Comparison of ENCODE assay signal across 17 cellular contexts in the genomic region with DNA sequence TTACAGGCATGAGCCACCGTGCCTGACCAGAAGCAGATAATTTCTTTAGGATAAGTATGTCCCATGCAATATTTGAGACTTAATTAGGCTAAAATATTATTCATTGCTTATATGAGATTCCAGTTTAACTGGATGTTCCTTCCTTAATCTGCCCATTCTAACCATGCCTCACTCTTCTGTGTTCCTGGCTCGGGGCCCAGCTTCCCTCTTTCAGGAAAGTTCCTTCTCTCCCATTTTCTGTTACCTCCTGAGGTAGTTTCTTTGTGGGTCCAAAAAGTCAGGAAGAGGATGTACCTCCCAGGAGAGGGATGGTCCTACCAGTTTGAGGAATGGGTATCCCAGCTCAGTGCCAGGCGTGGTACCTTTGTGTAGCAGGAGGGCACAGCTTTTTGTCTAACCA. TPM values are rescaled to one million over a fixed set of nuclear protein-coding genes. Genes with fewer than 3 reads are reported as not detected.
DNase-seq lines count a peak whose midpoint lies in the region; ATAC-seq and TF ChIP-seq lines count a peak whose summit lies in the region.
"Had no signal": no experiment of that assay in that cellular context is flagged by ENCODE, and none has a peak within 500 bp of the region (broad histone marks: within the 10 kb centered on the region; RNA-seq: fewer than 3 reads in every experiment).

No MANE protein-coding gene starts in this region.

- WGBS in lower leg skin, 2 donors: 76 to 80% methylated on average over 3 of the region's 3 CpGs

- ATAC-seq in stimulated activated memory B cell treated with anti-CD40 and anti-IgM and Interleukin-4, amounts not matched to agents 10 μg/mL and 1 μg/mL and 100 μg/mL, for 72 hours: no peak

- POLR2A ChIA-PET in HEK293 (lab: Yijun Ruan, JAX): interaction anchor here (0.6 to 2.8 kb wide), 3 partner anchors 12 to 32 kb away, joined by 4 to 19 read pairs (median 10); no protein-coding TSS in a partner anchor

- no peaks in the 10 kb centered on the region for H3K27me3 Mint-ChIP-seq in stimulated activated memory B cell treated with anti-CD40 and anti-IgM and Interleukin-4, amounts not matched to agents 10 μg/mL and 1 μg/mL and 100 μg/mL, for 72 hours
- H3K27me3 Mint-ChIP-seq: activated CD4-positive, alpha-beta T cell treated with anti-CD3 and anti-CD28 coated beads, Interleukin-2, amount 10 ng/mL, durations not matched to agents 24 days and 14 days had no signal

- CTCF ChIA-PET in HEK293 (lab: Yijun Ruan, JAX): interaction anchor here (1.2 to 1.8 kb wide), 3 partner anchors 20 to 37 kb away, joined by 4 to 10 read pairs (median 5); no protein-coding TSS in a partner anchor

- no peak for TF ChIP-seq POLR2A in lower leg skin (IDR thresholded peaks at IDR 0.05)

- peaks cover 15 to 45% of the 10 kb centered on the region in 2 experiments for H3K36me3 ChIP-seq in HEK293 (ENCODE audit: control insufficient read depth in 2 of 2, insufficient read depth in 1 of 2, low read length in 2 of 2)
- peaks cover 33% of the 10 kb centered on the region in 2 donors for H3K36me3 ChIP-seq in ascending aorta

- no peaks in the 10 kb centered on the region for H3K9me3 ChIP-seq in HEK293 (ENCODE audit: control insufficient read depth, insufficient read depth, low read depth, low read length)
- H3K9me3 ChIP-seq in ascending aorta: no peaks in the 10 kb centered on the region
- H3K9me3 ChIP-seq: HAP-1, transverse colon had no signal

- H3K27ac ChIP-seq in HEK293 (ENCODE audit: extremely low read depth, low read depth, low read length) (0 out of 2 replicates have a peak overlapping the region, but pooled peaks have one; percentile 74), ascending aorta (peak overlapping the region; percentile 58 to 62)

- H3K4me3 ChIP-seq in HEK293 (ENCODE audit: low read depth, low read length) (no peak overlapping the region), ascending aorta (no peak overlapping the region), lower leg skin (ENCODE audit: low read depth, poor library complexity, severe bottlenecking) (no peak overlapping the region)
- H3K4me3 ChIP-seq: HAP-1, transverse colon had no signal

- H3K4me1 ChIP-seq in HEK293 (ENCODE audit: control insufficient read depth, insufficient read depth, low read length): peaks cover 9% of the 10 kb centered on the region
- peaks cover 0 to 3% of the 10 kb centered on the region in 2 donors for H3K4me1 ChIP-seq in ascending aorta
- H3K4me1 ChIP-seq: transverse colon had no signal

- peak overlapping the region; percentile 85 for H3K27ac Mint-ChIP-seq in stimulated activated memory B cell treated with anti-CD40 and anti-IgM and Interleukin-4, amounts not matched to agents 10 μg/mL and 1 μg/mL and 100 μg/mL, for 72 hours
- H3K27ac Mint-ChIP-seq: activated CD4-positive, alpha-beta T cell treated with anti-CD3 and anti-CD28 coated beads, Interleukin-2, amount 10 ng/mL, durations not matched to agents 24 days and 14 days had no signal

- DNase-seq in ascending aorta (ENCODE audit: low spot score in 2 of 2) (no peak), lower leg skin (ENCODE audit: low spot score in 2 of 2) (peak; percentile 15 to 85), anterior cingulate cortex (lab: John Stamatoyannopoulos, UW) (no peak), kidney glomerular epithelial cell (lab: John Stamatoyannopoulos, UW) (no peak), NCI-H510A treated with DMSO at 0.1 percent for 48 hours (lab: John Stamatoyannopoulos, UW) (no peak)
- DNase-seq: activated CD4-positive, alpha-beta T cell treated with anti-CD3 and anti-CD28 coated beads, Interleukin-2, amount 10 ng/mL, durations not matched to agents 24 days and 14 days; activated gamma-delta T cell treated with Interleukin-2 at 50 U/mL for 16 hours; endodermal cell; hypothalamus; NCI-H1417; NCI-H524 treated with DMSO at 0.1 percent for 48 hours; SW 1271; transverse colon had no signal

- TF ChIP-seq CTCF in HEK293 (tag by site-specific recombination; IDR thresholded peaks at IDR 0.05) (no peak), ascending aorta (IDR thresholded peaks at IDR 0.05) (no peak), lower leg skin (IDR thresholded peaks at IDR 0.05) (no peak)

- H3K36me3 Mint-ChIP-seq in stimulated activated memory B cell treated with anti-CD40 and anti-IgM and Interleukin-4, amounts not matched to agents 10 μg/mL and 1 μg/mL and 100 μg/mL, for 72 hours: peaks cover 7% of the 10 kb centered on the region

- peaks cover 26% of the 10 kb centered on the region for H3K4me1 Mint-ChIP-seq in stimulated activated memory B cell treated with anti-CD40 and anti-IgM and Interleukin-4, amounts not matched to agents 10 μg/mL and 1 μg/mL and 100 μg/mL, for 72 hours
- H3K4me1 Mint-ChIP-seq: endodermal cell had no signal

- H3K27me3 ChIP-seq in ascending aorta: no peaks in the 10 kb centered on the region
- H3K27me3 ChIP-seq: transverse colon had no signal

- no peaks in the 10 kb centered on the region for H3K9me3 Mint-ChIP-seq in stimulated activated memory B cell treated with anti-CD40 and anti-IgM and Interleukin-4, amounts not matched to agents 10 μg/mL and 1 μg/mL and 100 μg/mL, for 72 hours
- H3K9me3 Mint-ChIP-seq: activated CD4-positive, alpha-beta T cell treated with anti-CD3 and anti-CD28 coated beads, Interleukin-2, amount 10 ng/mL, durations not matched to agents 24 days and 14 days; endodermal cell; mesothelial cell of epicardium had no signal

- no peak overlapping the region for H3K4me3 Mint-ChIP-seq in stimulated activated memory B cell treated with anti-CD40 and anti-IgM and Interleukin-4, amounts not matched to agents 10 μg/mL and 1 μg/mL and 100 μg/mL, for 72 hours
- H3K4me3 Mint-ChIP-seq: activated CD4-positive, alpha-beta T cell treated with anti-CD3 and anti-CD28 coated beads, Interleukin-2, amount 10 ng/mL, durations not matched to agents 24 days and 14 days; endodermal cell; mesothelial cell of epicardium had no signal

- intact Hi-C loops in ascending aorta (cut with DNase I) (no loop called here), lower leg skin (cut with DNase I; ENCODE audit: low total_unique reads) (no loop called here)

TF ChIP-seq in HEK293, 187 proteins besides CTCF, POLR2A, EP300 and RAD21:
- TF ChIP-seq ZNF830 (tag by site-specific recombination; IDR thresholded peaks at IDR 0.05; ENCODE audit: low read depth): no peak
- TF ChIP-seq ZNF366 (tag by site-specific recombination; conservative IDR thresholded peaks at IDR 0.05): peak; percentile 14; the same call in 1 of the 2 replicates
TF ChIP-seq in HEK293: peak in this region for 1.

RNA-seq across cellular contexts. Expression of a gene that starts 23.3 kb away (rescaled TPM):
- 73.9 TPM for total RNA-seq in ascending aorta
- total RNA-seq in lower leg skin: 10 to 100 TPM; 26.5 to 42.5 (median 31.9) TPM

RNA-seq across cellular contexts. Expression of a gene that starts 36.3 kb away (rescaled TPM):
- 33.1 TPM for total RNA-seq in ascending aorta
- total RNA-seq in lower leg skin: 1 to 10 TPM; 5.0 to 9.1 (median 7.6) TPM

RNA-seq across cellular contexts. Expression of a gene that starts 42.9 kb away (rescaled TPM):
- total RNA-seq in ascending aorta: 101 TPM
- total RNA-seq in lower leg skin: 10 to 100 TPM; 20.6 to 31.0 (median 28.9) TPM

RNA-seq across cellular contexts. Expression of a gene that starts 47.3 kb away (rescaled TPM):
- 50.7 TPM for total RNA-seq in ascending aorta
- total RNA-seq in lower leg skin: 100 to 1,000 TPM in 2 of 4 donors, 10 to 100 TPM in 2; 74.2 to 149 (median 93.8) TPM

Comparison
In these comparisons a context has a peak if more than half of its experiments do, and no peak if none do; other contexts are left out.
1. DNase-seq: peak in lower leg skin (2 of 2); none in ascending aorta (0 of 2), anterior cingulate cortex (0 of 58), kidney glomerular epithelial cell (single experiment) and NCI-H510A treated with DMSO at 0.1 percent for 48 hours (single experiment).